ENCODE assay signal across 9 cellular contexts in the genomic region with DNA sequence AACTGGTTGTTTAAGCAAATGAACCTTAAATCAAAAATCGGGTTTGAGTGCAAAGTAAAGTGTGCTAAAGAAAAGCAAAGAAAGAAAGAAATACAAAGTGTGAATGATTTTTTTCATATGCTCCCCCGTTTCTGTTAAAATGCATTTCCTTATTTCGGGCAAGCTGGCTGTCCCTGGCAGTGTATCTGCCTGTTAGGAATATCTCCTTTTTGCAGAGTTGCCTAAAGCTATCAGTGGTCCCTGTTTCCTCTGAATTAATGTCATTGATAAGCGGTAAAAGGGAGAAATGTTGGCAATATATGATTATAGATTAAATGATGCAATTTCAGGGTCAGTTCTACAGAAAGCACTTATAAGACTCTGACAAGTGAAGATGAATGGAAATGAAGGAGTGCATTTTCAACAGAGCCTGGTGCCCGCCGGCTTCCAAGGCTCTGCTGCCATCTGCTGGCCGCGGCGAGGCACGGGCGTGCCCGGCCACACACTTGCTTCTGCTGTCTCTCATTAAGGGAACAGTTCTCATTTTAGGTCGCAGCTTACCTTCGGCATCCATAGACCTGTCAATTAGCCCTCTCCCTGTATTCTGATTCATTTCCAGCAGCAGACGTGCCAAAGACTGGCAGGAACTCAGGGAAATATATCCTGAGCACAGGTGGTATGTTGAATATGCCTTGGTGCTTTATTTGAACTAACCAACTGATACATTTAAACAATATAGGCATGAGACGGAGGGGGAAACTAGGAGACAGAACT.
A peak's percentile ranks its signal among the peaks of the same experiment; 100 is the strongest.
DNase-seq lines count a peak whose midpoint lies in the region; ATAC-seq and TF ChIP-seq lines count a peak whose summit lies in the region.
"Had no signal": no experiment of that assay in that cellular context is flagged by ENCODE, and none has a peak within 500 bp of the region (broad histone marks: within the 10 kb centered on the region; RNA-seq: fewer than 3 reads in every experiment).

No MANE protein-coding gene starts in this region.

- H3K36me3 ChIP-seq in HEK293 (ENCODE audit: control insufficient read depth in 2 of 2, insufficient read depth in 1 of 2, low read length in 2 of 2): no peaks in the 10 kb centered on the region
- no peaks in the 10 kb centered on the region for H3K36me3 ChIP-seq in MM.1S (replicated peaks; ENCODE audit: insufficient read depth, low read length)

- H3K4me3 ChIP-seq in GM12875 (ENCODE audit: low read depth, low read length) (no peak overlapping the region), HEK293 (ENCODE audit: low read depth, low read length) (no peak overlapping the region), MM.1S (ENCODE audit: low read length) (no peak overlapping the region)
- H3K4me3 ChIP-seq: skin epidermis had no signal

- H3K9me2 ChIP-seq in MM.1S (replicated peaks; ENCODE audit: insufficient read depth, low read length): no peaks in the 10 kb centered on the region

- intact Hi-C loops in left cardiac atrium (cut with DNase I): loop anchor here in 1 of 2 donors (5.0 to 10.0 kb wide), 3 partner anchors 815 to 1743 kb away; no protein-coding TSS in a partner anchor
- intact Hi-C loops in sciatic nerve (cut with DNase I): no loop called here

- DNase-seq in MM.1S: peak; percentile 47
- peak; percentile 44 for DNase-seq in SW480 (ENCODE audit: low spot score)
- peak; percentile 19 for DNase-seq in amniotic epithelial cell (ENCODE audit: low read depth)
- DNase-seq in left cardiac atrium: peak; percentile 58
- peak; percentile 87 for DNase-seq in sciatic nerve (ENCODE audit: low spot score)
- no peak for DNase-seq in COR-L47 (lab: John Stamatoyannopoulos, UW)

- no peak overlapping the region for H3K4me2 ChIP-seq in MM.1S (ENCODE audit: low read depth, low read length)

- H3K9me3 ChIP-seq in HEK293 (ENCODE audit: control insufficient read depth, insufficient read depth, low read depth, low read length) (no peaks in the 10 kb centered on the region), MM.1S (replicated peaks; ENCODE audit: insufficient read depth, low read length) (no peaks in the 10 kb centered on the region)

- CTCF ChIA-PET in HEK293 (lab: Yijun Ruan, JAX): interaction anchor here (0.6 to 3.0 kb wide), 22 partner anchors 9 to 1572 kb away, joined by 3 to 12 read pairs (median 4); no protein-coding TSS in a partner anchor

- no peaks in the 10 kb centered on the region for H3K79me2 ChIP-seq in MM.1S (ENCODE audit: low read length)

- no peak overlapping the region for H2AFZ ChIP-seq in MM.1S (ENCODE audit: low read length)

- ATAC-seq in left cardiac atrium (peak; percentile 94 to 95), sciatic nerve (peak; percentile 97)

- no peaks in the 10 kb centered on the region for H3F3A ChIP-seq in MM.1S (ENCODE audit: insufficient read depth, low read length)

- no peaks in the 10 kb centered on the region for H3K27me3 ChIP-seq in MM.1S (replicated peaks; ENCODE audit: insufficient read depth, low read length)

- POLR2A ChIA-PET in HEK293 (lab: Yijun Ruan, JAX): no interaction called here

- no peak overlapping the region for H3K9ac ChIP-seq in MM.1S (ENCODE audit: low read length)

- no peaks in the 10 kb centered on the region for H4K20me1 ChIP-seq in MM.1S (ENCODE audit: insufficient read depth, low read length)

- peak; percentile 95 for TF ChIP-seq CTCF in GM12875 (IDR thresholded peaks at IDR 0.05; ENCODE audit: borderline replicate concordance, insufficient read depth, low read depth, low read length)
- peak; percentile 63 for TF ChIP-seq CTCF in HEK293 (tag by site-specific recombination; IDR thresholded peaks at IDR 0.05)
- peak; percentile 71 for TF ChIP-seq CTCF in MM.1S (IDR thresholded peaks at IDR 0.05; ENCODE audit: low read length)

- no peaks in the 10 kb centered on the region for H3K4me1 ChIP-seq in HEK293 (ENCODE audit: control insufficient read depth, insufficient read depth, low read length)
- no peaks in the 10 kb centered on the region for H3K4me1 ChIP-seq in MM.1S (ENCODE audit: low read length)

- H3K27ac ChIP-seq in HEK293 (ENCODE audit: extremely low read depth, low read depth, low read length): no peak overlapping the region
- no peak overlapping the region for H3K27ac ChIP-seq in MM.1S (ENCODE audit: low read length)
- H3K27ac ChIP-seq: skin epidermis had no signal

TF ChIP-seq in HEK293, 187 proteins besides CTCF, POLR2A, EP300 and RAD21:
- TF ChIP-seq ZNF830 (tag by site-specific recombination; IDR thresholded peaks at IDR 0.05; ENCODE audit: low read depth): no peak
- peak; percentile 94 for TF ChIP-seq ZNF654 (tag by site-specific recombination; IDR thresholded peaks at IDR 0.05; ENCODE audit: low read depth)
TF ChIP-seq in HEK293: peak in this region for 1.
